In genomic region chr13:41310963-41311606, GRCh38 we compare ENCODE assay signal across 8 cellular contexts. TPM values are rescaled to one million over a fixed set of nuclear protein-coding genes. Genes with fewer than 3 reads are reported as not detected.
DNase-seq lines count a peak whose midpoint lies in the region; ATAC-seq, FAIRE-seq and TF ChIP-seq lines count a peak whose summit lies in the region.

Gene NAA16 (plus strand): TSS chr13:41311267. CDS start chr13:41311529, 262 bp downstream.

- in situ Hi-C loops in HepG2 (cut with HindIII; ENCODE audit: extremely low pct_ligation_motif_present, low pct_unique_long_range_greater_than_20kb) = no loop called here

- H3K4me3 Mint-ChIP-seq in CD14-positive monocyte = peak within 1 kb of the TSS; percentile 94 to 96

- no peaks in the 10 kb centered on the region; a peak in 1 of 5 replicates for H3K36me3 ChIP-seq in HepG2 (replicated peaks in 1 of 2; ENCODE audit: control insufficient read depth in 1 of 2, insufficient read depth in 2 of 2, low read length in 2 of 2)

- H3K4me1 ChIP-seq in HepG2 (ENCODE audit: insufficient read depth, low read length) = peaks cover 60% of the 10 kb centered on the region

- peak within 1 kb of the TSS; percentile 82 for H3K4me2 ChIP-seq in HepG2 (ENCODE audit: low read depth, low read length)

- peak within 1 kb of the TSS; percentile 95 for H2AFZ ChIP-seq in HepG2 (ENCODE audit: low read length)

- POLR2A ChIA-PET in HepG2 (lab: Yijun Ruan, JAX) = no interaction called here

- ATAC-seq in GM19351 (IDR thresholded peaks at IDR 0.05; ENCODE audit: unreplicated experiment) (peak; percentile 71), HG03520 (IDR thresholded peaks at IDR 0.05; ENCODE audit: unreplicated experiment) (peak; percentile 58), HepG2 (peak; percentile 88)

- peaks cover 0 to 1% (median 0%) of the 10 kb centered on the region in 7 donors for H3K9me3 Mint-ChIP-seq in CD14-positive monocyte

- H3K9ac ChIP-seq in HepG2 (ENCODE audit: insufficient read depth, low read depth, low read length) = peak within 1 kb of the TSS; percentile 92

- DNase-seq in CD14-positive monocyte (ENCODE audit: low spot score) (peak; percentile 90), NCI-H748 treated with DMSO at 0.1 percent for 48 hours (lab: John Stamatoyannopoulos, UW) (peak; percentile 79), dermis blood vessel endothelial cell (peak; percentile 92), HepG2 (ENCODE audit: low spot score) (peak; percentile 72)
- peak; percentile 94 to 95 for DNase-seq in activated CD4-positive, alpha-beta T cell treated with anti-CD3 and anti-CD28 coated beads, Interleukin-2, amount 50 U/mL, for 24 hours (ENCODE audit: low read depth in 1 of 2, low spot score in 1 of 2)
- peak; percentile 96 to 97 for DNase-seq in stimulated activated CD4-positive, alpha-beta T cell treated with anti-CD3 and anti-CD28 coated beads, Interleukin-2, amount 100 ng/mL, for 48 hours

- H3K27me3 ChIP-seq in HepG2 (ENCODE audit: control insufficient read depth in 1 of 2, insufficient read depth in 2 of 2, low read length in 2 of 2) = no peaks in the 10 kb centered on the region; a peak in 1 of 5 replicates

- peaks cover 19% of the 10 kb centered on the region for H4K20me1 ChIP-seq in HepG2 (ENCODE audit: insufficient read depth, low read length)

- peak within 1 kb of the TSS; percentile 94 to 99 (median 98) for H3K4me3 ChIP-seq in HepG2 (replicated peaks in 1 of 3; ENCODE audit: insufficient read depth in 1 of 3, low read depth in 2 of 3, low read length in 3 of 3)

- peak within 1 kb of the TSS; percentile 87 to 97 (median 94) for H3K27ac Mint-ChIP-seq in CD14-positive monocyte

- TF ChIP-seq CTCF in CD14-positive monocyte (IDR thresholded peaks at IDR 0.05) (peak; percentile 19), HepG2 (CRISPR knock-in tag; IDR thresholded peaks at IDR 0.05) (no peak)

- BruUV-seq in HepG2 (replicated peaks; lab: Mats Ljungman, UMichigan) = no TSS peak

- intact Hi-C loops in CD14-positive monocyte (cut with micrococcal nuclease) = loop anchor here (5.0 to 10.0 kb wide), 2 partner anchors 46 to 49 kb away; partner anchors contain the start of gene MTRF1 (in 2 of the 2)
- intact Hi-C loops in HepG2 (cut with micrococcal nuclease; ENCODE audit: unreplicated experiment) = loop anchor here (5.0 kb wide), 1 partner anchor 249 kb away; the partner anchor contains the start of gene WBP4

- peaks cover 35% of the 10 kb centered on the region for H3K4me1 Mint-ChIP-seq in CD14-positive monocyte

- TF ChIP-seq EP300 in HepG2 (IDR thresholded peaks at IDR 0.05; ENCODE audit: low read depth in 2 of 2, low read length in 2 of 2) (no peak), HepG2 (CRISPR knock-in tag; IDR thresholded peaks at IDR 0.05; ENCODE audit: borderline replicate concordance) (no peak)

- CTCF ChIA-PET in HepG2 (lab: Yijun Ruan, JAX; ENCODE audit: low intra/inter-chr PET ratio, low total read pairs) = no interaction called here

- peak; percentile 48 for TF ChIP-seq RAD21 in HepG2 (CRISPR knock-in tag; IDR thresholded peaks at IDR 0.05)

- H3K36me3 Mint-ChIP-seq in CD14-positive monocyte = no peaks in the 10 kb centered on the region

- H3K27me3 Mint-ChIP-seq in CD14-positive monocyte (ENCODE audit: low read depth in 3 of 3) = peaks cover 0 to 2% (median 1%) of the 10 kb centered on the region in 3 donors

- WGBS in HepG2 (ENCODE audit: low lambda C conversion rate) = 2% methylated on average over 10 of the region's 53 CpGs

- peak; percentile 68 to 88 for TF ChIP-seq POLR2A in HepG2 (IDR thresholded peaks at IDR 0.05; ENCODE audit: insufficient read depth in 1 of 2, low read depth in 2 of 2, low read length in 2 of 2)

- no peaks in the 10 kb centered on the region for H3K9me3 ChIP-seq in HepG2 (ENCODE audit: low read length)

- no peak for FAIRE-seq in HepG2 (lab: Jason Lieb, UNC)

- H3K79me2 ChIP-seq in HepG2 (ENCODE audit: insufficient read depth, low read length) = peaks cover 50% of the 10 kb centered on the region

- peak within 1 kb of the TSS; percentile 89 for H3K27ac ChIP-seq in HepG2 (ENCODE audit: extremely low read length, insufficient read depth, low read length)

TF ChIP-seq in HepG2, 621 proteins besides CTCF, POLR2A, EP300 and RAD21 (continues in another document):
- no peak for TF ChIP-seq ZFP36 (IDR thresholded peaks at IDR 0.05; ENCODE audit: borderline replicate concordance, low read depth, low read length, partially characterized antibody)
- 0 out of 2 replicates have a peak, but pooled peaks have one; percentile 25 for TF ChIP-seq SP2 (CRISPR knock-in tag; IDR thresholded peaks at IDR 0.05)
- TF ChIP-seq CENPT (CRISPR knock-in tag; IDR thresholded peaks at IDR 0.05; ENCODE audit: low read depth) = no peak
- 0 out of 2 replicates have a peak, but pooled peaks have one; percentile 70 for TF ChIP-seq WIZ (CRISPR knock-in tag; IDR thresholded peaks at IDR 0.05)
- TF ChIP-seq ZNF772 (CRISPR knock-in tag; IDR thresholded peaks at IDR 0.05) = peak; percentile 70; the same call in 1 of the 2 replicates
- TF ChIP-seq ZKSCAN5 (CRISPR knock-in tag; IDR thresholded peaks at IDR 0.05) = no peak
- 0 out of 2 replicates have a peak, but pooled peaks have one; percentile 27 for TF ChIP-seq NR1H2 (CRISPR knock-in tag; IDR thresholded peaks at IDR 0.05; ENCODE audit: borderline replicate concordance, low read depth)
- TF ChIP-seq ZNF501 (CRISPR knock-in tag; IDR thresholded peaks at IDR 0.05) = peak; percentile 76; the same call in 1 of the 2 replicates
- no peak for TF ChIP-seq ZNF234 (CRISPR knock-in tag; conservative IDR thresholded peaks at IDR 0.05)
- TF ChIP-seq NKX3-1 (CRISPR knock-in tag; IDR thresholded peaks at IDR 0.05) = peak; percentile 62; the same call in 1 of the 2 replicates
- TF ChIP-seq, protein P1, sequence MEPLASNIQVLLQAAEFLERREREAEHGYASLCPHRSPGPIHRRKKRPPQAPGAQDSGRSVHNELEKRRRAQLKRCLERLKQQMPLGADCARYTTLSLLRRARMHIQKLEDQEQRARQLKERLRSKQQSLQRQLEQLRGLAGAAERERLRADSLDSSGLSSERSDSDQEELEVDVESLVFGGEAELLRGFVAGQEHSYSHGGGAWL (CRISPR knock-in tag; IDR thresholded peaks at IDR 0.05) = peak; percentile 51
- no peak for TF ChIP-seq SYNCRIP (IDR thresholded peaks at IDR 0.05; ENCODE audit: insufficient read depth, low read depth, low read length)
- peak; percentile 60; the same call in 1 of the 2 replicates for TF ChIP-seq ZBTB37 (CRISPR knock-in tag; IDR thresholded peaks at IDR 0.05)

RNA-seq across cellular contexts. Expression of gene NAA16, which starts in this region (rescaled TPM):
- polyA plus RNA-seq in CD14-positive monocyte (1 to 10 TPM; 3.8 to 5.9 TPM), HepG2 (2011; rRNA removed) (7.4 and 9.2 TPM in 2 replicates)
- total RNA-seq in dermis blood vessel endothelial cell (10.0 and 12.8 TPM in 2 replicates), HepG2 (2016; rRNA removed; fragmentation: Illumina TruSeq; extraction: Trizol) (9.0 and 15.1 TPM in 2 replicates)
- total RNA-seq in HepG2 (2016; cell fraction: cytosol; rRNA removed; fragmentation: Illumina TruSeq; extraction: Trizol; ENCODE audit: low read depth) = 17.0 and 21.0 TPM in 2 replicates
- total RNA-seq in HepG2 (2016; cell fraction: insoluble cytoplasmic fraction; rRNA removed; fragmentation: Illumina TruSeq; extraction: Trizol) = 9.7 and 14.9 TPM in 2 replicates
- total RNA-seq in HepG2 (2016; cell fraction: membrane; rRNA removed; fragmentation: Illumina TruSeq; extraction: Trizol) = 8.3 and 10.4 TPM in 2 replicates
- total RNA-seq in HepG2 (2016; cell fraction: nucleus; rRNA removed; fragmentation: Illumina TruSeq; extraction: Trizol) = 35.8 and 41.5 TPM in 2 replicates
- polyA plus RNA-seq in HepG2 (2011; cell fraction: cytosol; rRNA removed) = 1.7 and 2.8 TPM in 2 replicates
- polyA plus RNA-seq in HepG2 (2011; cell fraction: nucleus; rRNA removed) = 14.8 and 14.9 TPM in 2 replicates
- polyA plus RNA-seq in HepG2 (2012) = 8.2 and 11.9 TPM in 2 replicates
- polyA plus RNA-seq in HepG2 (2016; cell fraction: cytosol; fragmentation: Illumina TruSeq; extraction: Trizol; ENCODE audit: low read depth) = 0.86 and 1.3 TPM in 2 replicates
- polyA plus RNA-seq in HepG2 (2016; cell fraction: insoluble cytoplasmic fraction; fragmentation: Illumina TruSeq; extraction: Trizol; ENCODE audit: low read depth) = 11.0 and 11.2 TPM in 2 replicates
- polyA plus RNA-seq in HepG2 (2016; cell fraction: membrane; fragmentation: Illumina TruSeq; extraction: Trizol; ENCODE audit: low read depth) = 2.6 and 2.9 TPM in 2 replicates
- 84.9 and 85.2 TPM in 2 replicates for polyA plus RNA-seq in HepG2 (2016; cell fraction: nucleus; fragmentation: Illumina TruSeq; extraction: Trizol; ENCODE audit: insufficient read depth, low read depth)
- polyA minus RNA-seq in HepG2 (2011; rRNA and poly(A)+ RNA removed; ENCODE audit: low replicate concordance) = 3.2 and 4.4 TPM in 2 replicates
- 3.8 and 5.1 TPM in 2 replicates for polyA minus RNA-seq in HepG2 (2011; cell fraction: cytosol; rRNA and poly(A)+ RNA removed)
- 39.9 and 44.6 TPM in 2 replicates for polyA minus RNA-seq in HepG2 (2011; cell fraction: nucleus; rRNA and poly(A)+ RNA removed)

Comparison
In these comparisons a context has a peak if more than half of its experiments do, and no peak if none do; other contexts are left out.
1. Peak in every context shown above with its lines: DNase-seq, ATAC-seq, H3K4me3 ChIP-seq and H3K27ac ChIP-seq.